In genomic region chr6:30463651-30464618, GRCh38 we compare ENCODE assay signal across 10 cellular contexts. TPM values are rescaled to one million over a fixed set of nuclear protein-coding genes. Genes with fewer than 3 reads are reported as not detected.
DNase-seq lines count a peak whose midpoint lies in the region; ATAC-seq and TF ChIP-seq lines count a peak whose summit lies in the region.
"Had no signal": no experiment of that assay in that cellular context is flagged by ENCODE, and none has a peak within 500 bp of the region (broad histone marks: within the 10 kb centered on the region; RNA-seq: fewer than 3 reads in every experiment).

No MANE protein-coding gene starts in this region.

- no peaks in the 10 kb centered on the region; a peak in 1 of 4 replicates for H3K4me1 ChIP-seq in SK-N-SH (ENCODE audit: control insufficient read depth in 1 of 2, insufficient read depth in 2 of 2, low read depth in 1 of 2, low read length in 1 of 2)
- H3K4me1 ChIP-seq: SJCRH30 had no signal

- H3K36me3 Mint-ChIP-seq in activated T-cell treated with anti-CD3 and anti-CD28 coated beads, Interleukin-2, amount 50 U/mL, for 24 hours (ENCODE audit: low read depth) = no peaks in the 10 kb centered on the region
- H3K36me3 Mint-ChIP-seq in stimulated activated effector memory CD8-positive, alpha-beta T cell treated with anti-CD3 and anti-CD28 coated beads, Interleukin-12 subunit alpha, Interleukin-12 subunit beta, amount 100 ng/mL, for 72 hours = peaks cover 6% of the 10 kb centered on the region

- no peaks in the 10 kb centered on the region for H3F3A ChIP-seq in SK-N-SH (replicated peaks; ENCODE audit: insufficient read depth)

- H3K4me1 Mint-ChIP-seq in activated T-cell treated with anti-CD3 and anti-CD28 coated beads, Interleukin-2, amount 50 U/mL, for 24 hours (ENCODE audit: low read depth) = peaks cover 34% of the 10 kb centered on the region
- peaks cover 51% of the 10 kb centered on the region for H3K4me1 Mint-ChIP-seq in stimulated activated effector memory CD8-positive, alpha-beta T cell treated with anti-CD3 and anti-CD28 coated beads, Interleukin-12 subunit alpha, Interleukin-12 subunit beta, amount 100 ng/mL, for 72 hours

- no peaks in the 10 kb centered on the region for H3K36me3 ChIP-seq in SK-N-SH (replicated peaks in 1 of 2; ENCODE audit: control insufficient read depth in 1 of 2, insufficient read depth in 2 of 2, low read length in 1 of 2)
- H3K36me3 ChIP-seq: SJCRH30 had no signal

- no peak overlapping the region for H2AFZ ChIP-seq in SK-N-SH (ENCODE audit: low read depth)

- no peak for TF ChIP-seq CTCF in SK-N-SH (IDR thresholded peaks at IDR 0.05)

- no peak for DNase-seq in SK-N-SH
- peak; percentile 73 for DNase-seq in activated T-cell treated with anti-CD3 and anti-CD28 coated beads, Interleukin-2, amount 50 U/mL, for 24 hours
- DNase-seq in iPS-NIHi11 (ENCODE audit: low spot score) = peak; percentile 29
- peak; percentile 49 to 86 for DNase-seq in stimulated activated effector memory CD8-positive, alpha-beta T cell treated with anti-CD3 and anti-CD28 coated beads, Interleukin-12 subunit alpha, Interleukin-12 subunit beta, amount 100 ng/mL, for 72 hours (ENCODE audit: low spot score in 2 of 2)
- no peak for DNase-seq in NCI-H2196 treated with DMSO at 0.1 percent for 48 hours (lab: John Stamatoyannopoulos, UW; ENCODE audit: unreplicated experiment)

- peak; percentile 12; the same call in 2 of the 3 replicates for ATAC-seq in SK-N-SH treated with all-trans-retinoic acid at 6 μM for 48 hours
- ATAC-seq in stimulated activated effector memory CD8-positive, alpha-beta T cell treated with anti-CD3 and anti-CD28 coated beads, Interleukin-12 subunit alpha, Interleukin-12 subunit beta, amount 100 ng/mL, for 72 hours = peak; percentile 78
- ATAC-seq in HG03457 (IDR thresholded peaks at IDR 0.05; ENCODE audit: unreplicated experiment) = no peak
- no peak for ATAC-seq in HG02571 (IDR thresholded peaks at IDR 0.05; ENCODE audit: unreplicated experiment)

- H3K27me3 ChIP-seq in SK-N-SH (ENCODE audit: insufficient read depth) = peaks cover 92% of the 10 kb centered on the region
- H3K27me3 ChIP-seq: SJCRH30 had no signal

- H3K27ac ChIP-seq in SK-N-SH (ENCODE audit: low read depth in 2 of 2, low read length in 1 of 2) = no peak overlapping the region
- H3K27ac ChIP-seq: SJCRH30 had no signal

- no peak overlapping the region for H3K4me2 ChIP-seq in SK-N-SH

- TF ChIP-seq RAD21 in SK-N-SH (IDR thresholded peaks at IDR 0.05; ENCODE audit: low read length) = no peak

- H3K4me3 Mint-ChIP-seq in activated T-cell treated with anti-CD3 and anti-CD28 coated beads, Interleukin-2, amount 50 U/mL, for 24 hours = no peak overlapping the region
- peak overlapping the region; percentile 28 for H3K4me3 Mint-ChIP-seq in stimulated activated effector memory CD8-positive, alpha-beta T cell treated with anti-CD3 and anti-CD28 coated beads, Interleukin-12 subunit alpha, Interleukin-12 subunit beta, amount 100 ng/mL, for 72 hours
- H3K4me3 Mint-ChIP-seq: neural crest cell had no signal

- CTCF ChIA-PET in SK-N-SH (lab: Yijun Ruan, JAX) = interaction anchor here (0.6 to 6.1 kb wide), 6 partner anchors 9 to 626 kb away, joined by 3 to 50 read pairs (median 3); no protein-coding TSS in a partner anchor

- no peak overlapping the region for H3K9ac ChIP-seq in SK-N-SH

- H4K20me1 ChIP-seq in SK-N-SH (ENCODE audit: insufficient read depth) = 0 out of 2 replicates have a peak, but pooled peaks cover 6% of the 10 kb centered on the region

- H3K4me3 ChIP-seq in SK-N-SH (ENCODE audit: low read depth in 2 of 2, low read length in 1 of 2) = no peak overlapping the region
- H3K4me3 ChIP-seq: SJCRH30 had no signal

- H3K9me2 ChIP-seq in SK-N-SH = no peaks in the 10 kb centered on the region

- H3K27ac Mint-ChIP-seq in activated T-cell treated with anti-CD3 and anti-CD28 coated beads, Interleukin-2, amount 50 U/mL, for 24 hours = no peak overlapping the region
- no peak overlapping the region for H3K27ac Mint-ChIP-seq in stimulated activated effector memory CD8-positive, alpha-beta T cell treated with anti-CD3 and anti-CD28 coated beads, Interleukin-12 subunit alpha, Interleukin-12 subunit beta, amount 100 ng/mL, for 72 hours

- H3K27me3 Mint-ChIP-seq in activated T-cell treated with anti-CD3 and anti-CD28 coated beads, Interleukin-2, amount 50 U/mL, for 24 hours = peaks cover 94% of the 10 kb centered on the region

- no peak for TF ChIP-seq EP300 in SK-N-SH (IDR thresholded peaks at IDR 0.05; ENCODE audit: borderline replicate concordance in 1 of 2, low read depth in 1 of 2, low read length in 1 of 2)

- 26% methylated on average over 27 of the region's 64 CpGs for WGBS in SK-N-SH (ENCODE audit: low lambda C conversion rate)

- H3K79me2 ChIP-seq in SK-N-SH (ENCODE audit: insufficient read depth) = no peaks in the 10 kb centered on the region

- peaks cover 10% of the 10 kb centered on the region for H3K9me3 Mint-ChIP-seq in activated T-cell treated with anti-CD3 and anti-CD28 coated beads, Interleukin-2, amount 50 U/mL, for 24 hours
- H3K9me3 Mint-ChIP-seq in stimulated activated effector memory CD8-positive, alpha-beta T cell treated with anti-CD3 and anti-CD28 coated beads, Interleukin-12 subunit alpha, Interleukin-12 subunit beta, amount 100 ng/mL, for 72 hours = peaks cover 4% of the 10 kb centered on the region
- H3K9me3 Mint-ChIP-seq: neural crest cell had no signal

- POLR2A ChIA-PET in SK-N-SH (lab: Yijun Ruan, JAX) = no interaction called here

- no peaks in the 10 kb centered on the region for H3K9me3 ChIP-seq in SK-N-SH
- H3K9me3 ChIP-seq: SJCRH30 had no signal

TF ChIP-seq in SK-N-SH treated with all-trans-retinoic acid at 6 μM for 48 hours, 23 proteins besides CTCF, POLR2A, EP300 and RAD21 (continues in another document):
- TF ChIP-seq PPARA (CRISPR knock-in tag; IDR thresholded peaks at IDR 0.05; ENCODE audit: borderline replicate concordance) (no peak), GLIS3 (CRISPR knock-in tag; IDR thresholded peaks at IDR 0.05) (no peak), SNAI2 (CRISPR knock-in tag; IDR thresholded peaks at IDR 0.05) (no peak), RARB (CRISPR knock-in tag; IDR thresholded peaks at IDR 0.05) (no peak), TOX (CRISPR knock-in tag; IDR thresholded peaks at IDR 0.05; ENCODE audit: borderline replicate concordance) (no peak), ZNF8 (CRISPR knock-in tag; IDR thresholded peaks at IDR 0.05) (no peak), TSHZ2 (CRISPR knock-in tag; IDR thresholded peaks at IDR 0.05) (no peak)

TF ChIP-seq in SK-N-SH, 30 proteins besides CTCF, POLR2A, EP300 and RAD21:
- no peak for TF ChIP-seq RXRA (IDR thresholded peaks at IDR 0.05; ENCODE audit: borderline replicate concordance, low read depth)
- TF ChIP-seq FOSL2 (IDR thresholded peaks at IDR 0.05; ENCODE audit: borderline replicate concordance, low read depth) = no peak
- TF ChIP-seq JUND (IDR thresholded peaks at IDR 0.05) = no peak
- no peak for TF ChIP-seq MXI1 (IDR thresholded peaks at IDR 0.05; ENCODE audit: low read depth, low read length)
- no peak for TF ChIP-seq TCF12 (IDR thresholded peaks at IDR 0.05)
- TF ChIP-seq REST (IDR thresholded peaks at IDR 0.05; ENCODE audit: low read depth, low read length) = no peak
- TF ChIP-seq RFX5 (IDR thresholded peaks at IDR 0.05; ENCODE audit: low read length) = no peak
- no peak for TF ChIP-seq FOXJ3 (CRISPR knock-in tag; IDR thresholded peaks at IDR 0.05)
- TF ChIP-seq, protein P1, sequence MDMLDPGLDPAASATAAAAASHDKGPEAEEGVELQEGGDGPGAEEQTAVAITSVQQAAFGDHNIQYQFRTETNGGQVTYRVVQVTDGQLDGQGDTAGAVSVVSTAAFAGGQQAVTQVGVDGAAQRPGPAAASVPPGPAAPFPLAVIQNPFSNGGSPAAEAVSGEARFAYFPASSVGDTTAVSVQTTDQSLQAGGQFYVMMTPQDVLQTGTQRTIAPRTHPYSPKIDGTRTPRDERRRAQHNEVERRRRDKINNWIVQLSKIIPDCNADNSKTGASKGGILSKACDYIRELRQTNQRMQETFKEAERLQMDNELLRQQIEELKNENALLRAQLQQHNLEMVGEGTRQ (IDR thresholded peaks at IDR 0.05; ENCODE audit: borderline replicate concordance, low read depth, low read length) = no peak
- TF ChIP-seq TAF1 (IDR thresholded peaks at IDR 0.05; ENCODE audit: borderline replicate concordance, low read depth, low read length) = no peak
- TF ChIP-seq NRF1 (IDR thresholded peaks at IDR 0.05; ENCODE audit: low read depth, low read length) = no peak

RNA-seq across cellular contexts. Expression of gene HLA-E, which starts 25.4 kb away (rescaled TPM):
- 90.9 and 99.7 TPM in 2 replicates for polyA plus RNA-seq in SK-N-SH (2012; rRNA removed)
- 67.6 and 75.1 TPM in 2 replicates for polyA plus RNA-seq in SK-N-SH (2012; cell fraction: cytosol; rRNA removed)
- 86.7 and 92.9 TPM in 2 replicates for polyA plus RNA-seq in SK-N-SH (2012; cell fraction: nucleus; rRNA removed)

Comparison
In these comparisons a context has a peak if more than half of its experiments do, and no peak if none do; other contexts are left out.
1. ATAC-seq: peak in SK-N-SH treated with all-trans-retinoic acid at 6 μM for 48 hours (single experiment) and stimulated activated effector memory CD8-positive, alpha-beta T cell treated with anti-CD3 and anti-CD28 coated beads, Interleukin-12 subunit alpha, Interleukin-12 subunit beta, amount 100 ng/mL, for 72 hours (single experiment); none in HG03457 (single experiment) and HG02571 (single experiment).
2. DNase-seq: peak in activated T-cell treated with anti-CD3 and anti-CD28 coated beads, Interleukin-2, amount 50 U/mL, for 24 hours (single experiment), iPS-NIHi11 (single experiment) and stimulated activated effector memory CD8-positive, alpha-beta T cell treated with anti-CD3 and anti-CD28 coated beads, Interleukin-12 subunit alpha, Interleukin-12 subunit beta, amount 100 ng/mL, for 72 hours (2 of 2); none in SK-N-SH (single experiment) and NCI-H2196 treated with DMSO at 0.1 percent for 48 hours (single experiment).